In the genomic region with DNA sequence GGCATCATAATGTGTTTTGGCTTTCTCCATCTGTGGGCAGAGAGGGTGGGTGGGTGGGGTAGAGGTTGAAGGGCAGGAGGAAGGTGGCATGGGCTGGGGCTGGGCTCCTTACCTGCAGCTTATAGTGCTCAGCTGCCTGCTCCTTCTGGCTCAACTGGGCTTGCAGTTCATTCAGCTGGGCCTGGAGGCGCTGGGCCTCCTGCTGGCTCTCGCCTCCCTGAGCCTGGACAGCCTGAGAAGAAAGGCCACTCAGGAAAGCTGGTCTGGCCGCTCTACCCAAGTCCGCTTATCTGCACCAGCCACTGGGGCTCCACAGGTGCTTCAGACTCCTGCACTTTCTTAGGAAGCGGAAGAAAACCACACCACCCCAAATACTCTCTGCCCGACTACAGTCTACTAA, we compare ENCODE assay signal across 16 cellular contexts.
"Had no signal": no experiment of that assay in that cellular context is flagged by ENCODE, and none has a peak within 500 bp of the region (broad histone marks: within the 10 kb centered on the region; RNA-seq: fewer than 3 reads in every experiment).

No MANE protein-coding gene starts in this region.

- H3K27ac ChIP-seq: breast epithelium, gastrocnemius medialis, left lung, thyroid gland, uterus had no signal

- H3K27ac Mint-ChIP-seq: activated CD4-positive, alpha-beta memory T cell treated with anti-CD3 and anti-CD28 coated beads for 36 hours; T-helper 2 cell treated with Interferon-gamma antibody and Interleukin-4, amounts not matched to agents 5 μg/mL and 100 μg/mL, for 36 hours had no signal

- H3K27me3 ChIP-seq: breast epithelium, gastrocnemius medialis, left lung, thyroid gland, uterus had no signal

- H3K4me1 Mint-ChIP-seq: activated naive CD8-positive, alpha-beta T cell treated with anti-CD3 and anti-CD28 coated beads for 36 hours had no signal

- DNase-seq: activated CD4-positive, alpha-beta memory T cell treated with anti-CD3 and anti-CD28 coated beads for 36 hours; activated CD4-positive, CD25-positive, alpha-beta regulatory T cell treated with anti-CD3 and anti-CD28 coated beads, Interleukin-2, amount 50 U/mL, for 72 hours; activated naive CD8-positive, alpha-beta T cell treated with anti-CD3 and anti-CD28 coated beads for 36 hours; anterior cingulate cortex; gastrocnemius medialis; left lung; mucosa of descending colon; naive thymus-derived CD8-positive, alpha-beta T cell; occipital lobe; stimulated activated CD4-positive, alpha-beta T cell treated with anti-CD3 and anti-CD28 coated beads, Interleukin-15, amount 100 ng/mL, for 24 hours; stimulated activated CD4-positive, alpha-beta T cell treated with anti-CD3 and anti-CD28 coated beads, Interleukin-4, amount 100 ng/mL, for 24 hours; thyroid gland; uterus had no signal

- H3K4me3 Mint-ChIP-seq: activated CD4-positive, alpha-beta memory T cell treated with anti-CD3 and anti-CD28 coated beads for 36 hours; activated naive CD8-positive, alpha-beta T cell treated with anti-CD3 and anti-CD28 coated beads for 36 hours; naive thymus-derived CD8-positive, alpha-beta T cell; T-helper 2 cell treated with Interferon-gamma antibody and Interleukin-4, amounts not matched to agents 5 μg/mL and 100 μg/mL, for 36 hours had no signal

- ATAC-seq: gastrocnemius medialis; left lung; mucosa of descending colon; naive thymus-derived CD8-positive, alpha-beta T cell had no signal

- H3K9me3 ChIP-seq: breast epithelium, gastrocnemius medialis, left lung, mucosa of descending colon, thyroid gland, uterus had no signal

- H3K9me3 Mint-ChIP-seq: activated CD4-positive, alpha-beta memory T cell treated with anti-CD3 and anti-CD28 coated beads for 36 hours; activated naive CD8-positive, alpha-beta T cell treated with anti-CD3 and anti-CD28 coated beads for 36 hours; activated T-helper 2 cell treated with anti-CD3 and anti-CD28 coated beads, Interferon-gamma antibody, Interleukin-2, Interleukin-4, amounts not matched to agents 10 μg/mL and 5 μg/mL and 100 μg/mL, durations not matched to agents 14 hours and 24 hours and 36 hours; naive thymus-derived CD8-positive, alpha-beta T cell; T-helper 2 cell treated with Interferon-gamma antibody and Interleukin-4, amounts not matched to agents 5 μg/mL and 100 μg/mL, for 36 hours had no signal

- H3K27me3 Mint-ChIP-seq: activated CD4-positive, alpha-beta memory T cell treated with anti-CD3 and anti-CD28 coated beads for 36 hours; activated naive CD8-positive, alpha-beta T cell treated with anti-CD3 and anti-CD28 coated beads for 36 hours; naive thymus-derived CD8-positive, alpha-beta T cell had no signal
